Comparison of ENCODE assay signal across 2 cellular contexts in the genomic region with DNA sequence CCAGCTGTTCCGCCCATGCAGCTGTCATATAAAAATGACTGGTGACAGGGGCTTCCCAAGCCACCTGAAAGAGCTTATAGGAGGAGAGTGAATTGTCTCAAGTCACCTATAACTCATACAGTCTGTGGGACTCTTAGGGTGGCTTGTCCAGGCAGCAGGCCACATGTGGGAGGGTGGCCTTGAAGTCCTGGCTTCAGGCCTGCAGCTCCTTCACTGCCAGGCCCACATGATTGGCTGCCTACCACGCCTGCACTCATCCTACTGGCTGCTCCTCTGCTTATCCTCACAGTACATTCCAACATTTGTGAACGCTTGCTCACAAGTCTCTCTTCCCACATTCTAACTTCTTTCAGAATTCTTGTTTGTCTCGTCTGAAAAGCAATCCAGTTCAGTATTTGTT.
TF ChIP-seq lines count a peak whose summit lies in the region.

No MANE protein-coding gene starts in this region.

TF ChIP-seq in IMR-90, 13 proteins besides CTCF, POLR2A, EP300 and RAD21:
- TF ChIP-seq NFE2L2 (IDR thresholded peaks at IDR 0.05; ENCODE audit: low read depth, low read length) (no peak), USF2 (IDR thresholded peaks at IDR 0.05; ENCODE audit: low read depth, low read length) (no peak), ELK1 (IDR thresholded peaks at IDR 0.05; ENCODE audit: borderline replicate concordance, low read depth, low read length) (no peak), FOS (IDR thresholded peaks at IDR 0.05; ENCODE audit: low read depth, low read length) (no peak), CHD1 (IDR thresholded peaks at IDR 0.05; ENCODE audit: low read depth, low read length) (no peak), RCOR1 (IDR thresholded peaks at IDR 0.05; ENCODE audit: insufficient replicate concordance, low read length) (no peak), MXI1 (IDR thresholded peaks at IDR 0.05; ENCODE audit: borderline replicate concordance, low read depth, low read length) (no peak), RFX5 (IDR thresholded peaks at IDR 0.05; ENCODE audit: low read depth, low read length) (no peak), MAFK (IDR thresholded peaks at IDR 0.05; ENCODE audit: low read depth, low read length) (no peak)
TF ChIP-seq in IMR-90: peak in this region for 0.

TF ChIP-seq in SK-N-SH, 30 proteins besides CTCF, POLR2A, EP300 and RAD21:
- TF ChIP-seq RCOR1 (IDR thresholded peaks at IDR 0.05; ENCODE audit: low read length) = no peak
TF ChIP-seq in SK-N-SH: peak in this region for 0.
